Comparison of ENCODE assay signal across 35 cellular contexts in genomic region chr2:108119492-108119891, GRCh38.
DNase-seq lines count a peak whose midpoint lies in the region; ATAC-seq, FAIRE-seq and TF ChIP-seq lines count a peak whose summit lies in the region.
"Had no signal": no experiment of that assay in that cellular context is flagged by ENCODE, and none has a peak within 500 bp of the region (broad histone marks: within the 10 kb centered on the region; RNA-seq: fewer than 3 reads in every experiment).

No MANE protein-coding gene starts in this region.

- no peak overlapping the region for H4K8ac ChIP-seq in IMR-90 (ENCODE audit: low read depth in 2 of 2, low read length in 2 of 2)

- no peak overlapping the region for H3K23ac ChIP-seq in IMR-90 (ENCODE audit: low read depth, low read length)

- WGBS in HepG2 (ENCODE audit: low lambda C conversion rate): 10% methylated on average over 3 of the region's 3 CpGs
- 61% methylated on average over 3 of the region's 3 CpGs for WGBS in right lobe of liver (ENCODE audit: insufficient coverage, low coverage, low lambda C conversion rate, missing lambda C conversion rate)
- 22% methylated on average over 3 of the region's 3 CpGs for WGBS in A549 (ENCODE audit: missing lambda C conversion rate)
- no CpG with 5 or more reads among the region's 3 CpGs for WGBS in IMR-90 (ENCODE audit: extremely low coverage in 2 of 2, insufficient read length in 1 of 2), 2 experiments
- WGBS in K562 (ENCODE audit: insufficient coverage, low coverage, missing lambda C conversion rate): 0% methylated on average over 3 of the region's 3 CpGs

- dilution Hi-C loops in IMR-90 (cut with HindIII; ENCODE audit: low sequenced_read_pairs, unreplicated experiment): no loop called here

- no peaks in the 10 kb centered on the region for H3K79me1 ChIP-seq in IMR-90 (ENCODE audit: low read depth in 1 of 2, low read length in 2 of 2)

- H3K36me3 Mint-ChIP-seq in T-helper 17 cell (ENCODE audit: low read depth): no peaks in the 10 kb centered on the region
- H3K36me3 Mint-ChIP-seq: CD14-positive monocyte; CD4-positive, alpha-beta memory T cell; CD4-positive, CD25-positive, alpha-beta regulatory T cell; CD8-positive, alpha-beta memory T cell; CD8-positive, alpha-beta T cell had no signal

- no peak overlapping the region for H2BK15ac ChIP-seq in IMR-90 (ENCODE audit: low read depth, low read length)

- H4K20me1 ChIP-seq in HepG2 (ENCODE audit: insufficient read depth, low read length): no peaks in the 10 kb centered on the region
- H4K20me1 ChIP-seq in IMR-90 (ENCODE audit: insufficient read depth, low read length): no peaks in the 10 kb centered on the region
- H4K20me1 ChIP-seq in K562 (replicated peaks; ENCODE audit: control insufficient read depth, insufficient read depth, low read length): no peaks in the 10 kb centered on the region
- H4K20me1 ChIP-seq: BLaER1; BLaER1 treated with 17β-estradiol and CSF1 and Interleukin-3, amounts not matched to agents 10 nM and 100 nM had no signal

- H3K56ac ChIP-seq in IMR-90 (ENCODE audit: extremely low read depth, insufficient read depth, low read length): no peak overlapping the region

- no peak overlapping the region for H3K4me3 ChIP-seq in HepG2 (replicated peaks in 1 of 3; ENCODE audit: insufficient read depth in 1 of 3, low read depth in 2 of 3, low read length in 3 of 3)
- H3K4me3 ChIP-seq in right lobe of liver: no peak overlapping the region
- no peak overlapping the region for H3K4me3 ChIP-seq in A549
- no peak overlapping the region for H3K4me3 ChIP-seq in IMR-90 (ENCODE audit: insufficient read depth, low read depth, low read length)
- H3K4me3 ChIP-seq in K562: no peak overlapping the region
- H3K4me3 ChIP-seq: BLaER1; BLaER1 treated with 17β-estradiol and CSF1 and Interleukin-3, amounts not matched to agents 10 nM and 100 nM had no signal

- H3K9me1 ChIP-seq in IMR-90 (ENCODE audit: insufficient read depth, low read length) (no peaks in the 10 kb centered on the region), K562 (ENCODE audit: control insufficient read depth, insufficient read depth, low read length) (no peaks in the 10 kb centered on the region)

- intact Hi-C loops in HepG2 (cut with micrococcal nuclease; ENCODE audit: unreplicated experiment) (no loop called here), right lobe of liver (cut with DNase I) (no loop called here), IMR-90 (cut with micrococcal nuclease) (no loop called here), K562 (cut with micrococcal nuclease) (no loop called here)

- H3K4ac ChIP-seq in IMR-90 (ENCODE audit: low read depth, low read length): no peak overlapping the region

- no peak overlapping the region for H4K91ac ChIP-seq in IMR-90 (ENCODE audit: insufficient read depth, low read depth, low read length)

- H3K27me3 Mint-ChIP-seq in T-helper 17 cell: no peaks in the 10 kb centered on the region
- H3K27me3 Mint-ChIP-seq: CD4-positive, alpha-beta memory T cell; CD4-positive, alpha-beta T cell; CD4-positive, CD25-positive, alpha-beta regulatory T cell; CD8-positive, alpha-beta memory T cell had no signal

- H2BK20ac ChIP-seq in IMR-90 (ENCODE audit: low read depth, low read length): no peak overlapping the region

- no peak overlapping the region for H2AFZ ChIP-seq in HepG2 (ENCODE audit: low read length)
- H2AFZ ChIP-seq in IMR-90 (replicated peaks; ENCODE audit: low read length, poor library complexity): no peak overlapping the region
- no peak overlapping the region for H2AFZ ChIP-seq in K562 (ENCODE audit: low read depth, low read length)

- H3K36me3 ChIP-seq in HepG2 (replicated peaks in 1 of 2; ENCODE audit: control insufficient read depth in 1 of 2, insufficient read depth in 2 of 2, low read length in 2 of 2) (no peaks in the 10 kb centered on the region), right lobe of liver (no peaks in the 10 kb centered on the region), IMR-90 (ENCODE audit: control insufficient read depth, insufficient read depth, low read length) (no peaks in the 10 kb centered on the region), K562 (ENCODE audit: control insufficient read depth, insufficient read depth, low read length) (no peaks in the 10 kb centered on the region)
- H3K36me3 ChIP-seq: BE2C; BLaER1; BLaER1 treated with 17β-estradiol and CSF1 and Interleukin-3, amounts not matched to agents 10 nM and 100 nM had no signal

- no peaks in the 10 kb centered on the region for H3K4me1 Mint-ChIP-seq in T-helper 17 cell
- H3K4me1 Mint-ChIP-seq: B cell; CD14-positive monocyte; CD4-positive, alpha-beta memory T cell; CD4-positive, CD25-positive, alpha-beta regulatory T cell; CD8-positive, alpha-beta memory T cell had no signal

- H4K5ac ChIP-seq in IMR-90 (ENCODE audit: low read depth, low read length): no peak overlapping the region

- BruUV-seq in HepG2 (replicated peaks; lab: Mats Ljungman, UMichigan) (no TSS peak), IMR-90 (replicated peaks; lab: Mats Ljungman, UMichigan) (no TSS peak), K562 (replicated peaks; lab: Mats Ljungman, UMichigan) (no TSS peak)

- H3K18ac ChIP-seq in IMR-90 (ENCODE audit: low read depth, low read length): no peak overlapping the region

- no peak overlapping the region for H3K14ac ChIP-seq in IMR-90 (replicated peaks; ENCODE audit: low read depth, low read length)

- no peak for DNase-seq in HepG2 (ENCODE audit: low spot score)
- DNase-seq in right lobe of liver: no peak
- DNase-seq in A549 (ENCODE audit: low read depth in 1 of 2, low spot score in 1 of 2): no peak
- no peak for DNase-seq in IMR-90
- no peak for DNase-seq in K562 (ENCODE audit: extremely low read depth in 1 of 4, low spot score in 3 of 4)
- no peak for DNase-seq in NCI-H510A (lab: John Stamatoyannopoulos, UW)
- no peak for DNase-seq in T-helper 17 cell
- DNase-seq: 8988T; ACHN; AML-193; BE2C; C1 segment of cervical spinal cord; Caco-2; CD4-positive, alpha-beta memory T cell; CD4-positive, alpha-beta T cell; CD4-positive, CD25-positive, alpha-beta regulatory T cell; CD8-positive, alpha-beta memory T cell; CD8-positive, alpha-beta T cell; COR-L47; DMS 273 treated with DMSO at 0.1 percent for 48 hours; DMS153; DMS53; DMS79; DMS79 treated with DMSO at 0.1 percent for 48 hours; DND-41; EL had no signal

- H2BK5ac ChIP-seq in IMR-90 (ENCODE audit: low read depth, low read length, poor library complexity, severe bottlenecking): no peak overlapping the region

- H3K9ac ChIP-seq in HepG2 (ENCODE audit: insufficient read depth, low read depth, low read length) (no peak overlapping the region), IMR-90 (ENCODE audit: low read depth, low read length) (no peak overlapping the region), K562 (ENCODE audit: insufficient read depth in 1 of 2, low read depth in 2 of 2, low read length in 2 of 2) (no peak overlapping the region)
- H3K9ac ChIP-seq: BLaER1; BLaER1 treated with 17β-estradiol and CSF1 and Interleukin-3, amounts not matched to agents 10 nM and 100 nM had no signal

- no peak for TF ChIP-seq CTCF in HepG2 (CRISPR knock-in tag; IDR thresholded peaks at IDR 0.05)
- no peak for TF ChIP-seq CTCF in right lobe of liver (IDR thresholded peaks at IDR 0.05)
- no peak for TF ChIP-seq CTCF in A549 (IDR thresholded peaks at IDR 0.05)
- TF ChIP-seq CTCF in IMR-90 (conservative IDR thresholded peaks at IDR 0.05; ENCODE audit: low read depth, low read length): no peak
- TF ChIP-seq CTCF in K562 (IDR thresholded peaks at IDR 0.05 in 2 of 3, conservative IDR thresholded peaks at IDR 0.05 in 1 of 3; ENCODE audit: insufficient read depth in 2 of 3, low read depth in 1 of 3, low read length in 3 of 3): no peak

- H3K4me2 ChIP-seq in HepG2 (ENCODE audit: low read depth, low read length): no peak overlapping the region
- H3K4me2 ChIP-seq in A549: no peak overlapping the region
- no peak overlapping the region for H3K4me2 ChIP-seq in IMR-90 (ENCODE audit: low read depth, low read length)
- H3K4me2 ChIP-seq in K562 (ENCODE audit: insufficient read depth, low read length): no peak overlapping the region
- H3K4me2 ChIP-seq: BLaER1; BLaER1 treated with 17β-estradiol and CSF1 and Interleukin-3, amounts not matched to agents 10 nM and 100 nM had no signal

- no peak overlapping the region for H2AK5ac ChIP-seq in IMR-90 (ENCODE audit: low read depth, low read length)

- H3K79me2 ChIP-seq in HepG2 (ENCODE audit: insufficient read depth, low read length) (no peaks in the 10 kb centered on the region), K562 (ENCODE audit: control insufficient read depth, insufficient read depth, low read length) (no peaks in the 10 kb centered on the region)

- H3K4me1 ChIP-seq in HepG2 (ENCODE audit: insufficient read depth, low read length): no peaks in the 10 kb centered on the region
- no peaks in the 10 kb centered on the region for H3K4me1 ChIP-seq in right lobe of liver
- H3K4me1 ChIP-seq in A549: no peaks in the 10 kb centered on the region
- H3K4me1 ChIP-seq in IMR-90 (ENCODE audit: control insufficient read depth, insufficient read depth, low read length): no peaks in the 10 kb centered on the region
- no peaks in the 10 kb centered on the region for H3K4me1 ChIP-seq in K562 (replicated peaks in 1 of 2; ENCODE audit: control insufficient read depth in 2 of 2, insufficient read depth in 2 of 2, low read length in 2 of 2)
- H3K4me1 ChIP-seq: BE2C, BLaER1, Caco-2 had no signal

- no peaks in the 10 kb centered on the region for H3K9me3 ChIP-seq in HepG2 (ENCODE audit: low read length)
- no peaks in the 10 kb centered on the region for H3K9me3 ChIP-seq in right lobe of liver
- no peaks in the 10 kb centered on the region for H3K9me3 ChIP-seq in A549
- H3K9me3 ChIP-seq in IMR-90 (ENCODE audit: control insufficient read depth, insufficient read depth, low read length): no peaks in the 10 kb centered on the region
- no peaks in the 10 kb centered on the region for H3K9me3 ChIP-seq in K562 (replicated peaks; ENCODE audit: control insufficient read depth, insufficient read depth, low read depth, low read length)
- H3K9me3 ChIP-seq in T-helper 17 cell (ENCODE audit: control insufficient read depth, low read length, poor library complexity, severe bottlenecking): no peaks in the 10 kb centered on the region
- H3K9me3 ChIP-seq: BE2C; BLaER1; BLaER1 treated with 17β-estradiol and CSF1 and Interleukin-3, amounts not matched to agents 10 nM and 100 nM; Caco-2 had no signal

- no peak overlapping the region for H3K27ac ChIP-seq in HepG2 (ENCODE audit: extremely low read length, insufficient read depth, low read length)
- H3K27ac ChIP-seq in right lobe of liver: no peak overlapping the region
- H3K27ac ChIP-seq in A549: no peak overlapping the region
- H3K27ac ChIP-seq in IMR-90 (ENCODE audit: insufficient read depth, low read length): no peak overlapping the region
- H3K27ac ChIP-seq in K562 (ENCODE audit: extremely low read depth, low read depth, low read length): no peak overlapping the region
- H3K27ac ChIP-seq: 22Rv1; BLaER1; BLaER1 treated with 17β-estradiol and CSF1 and Interleukin-3, amounts not matched to agents 10 nM and 100 nM; C4-2B had no signal

- in situ Hi-C loops in HepG2 (cut with HindIII; ENCODE audit: extremely low pct_ligation_motif_present, low pct_unique_long_range_greater_than_20kb): no loop called here
- in situ Hi-C loops in IMR-90 (cut with MboI; ENCODE audit: low sequenced_read_pairs): no loop called here
- in situ Hi-C loops in K562 (cut with MboI): no loop called here

- ATAC-seq in HepG2: no peak
- ATAC-seq in right lobe of liver: no peak
- ATAC-seq in A549: no peak
- no peak for ATAC-seq in IMR-90 (ENCODE audit: low read depth)
- no peak for ATAC-seq in K562
- ATAC-seq in GM18505 (IDR thresholded peaks at IDR 0.05; ENCODE audit: unreplicated experiment): no peak
- no peak for ATAC-seq in T-helper 17 cell
- ATAC-seq: CD8-positive, alpha-beta T cell had no signal

- H3K27ac Mint-ChIP-seq in T-helper 17 cell: no peak overlapping the region
- H3K27ac Mint-ChIP-seq: B cell; CD14-positive monocyte; CD4-positive, alpha-beta memory T cell; CD4-positive, alpha-beta T cell; CD8-positive, alpha-beta memory T cell; CD8-positive, alpha-beta T cell had no signal

- no peak overlapping the region for H2AK9ac ChIP-seq in IMR-90 (replicated peaks; ENCODE audit: low read depth, low read length, poor library complexity)

- no peak overlapping the region for H3K4me3 Mint-ChIP-seq in T-helper 17 cell
- H3K4me3 Mint-ChIP-seq: B cell; CD4-positive, alpha-beta memory T cell; CD4-positive, alpha-beta T cell; CD4-positive, CD25-positive, alpha-beta regulatory T cell; CD8-positive, alpha-beta memory T cell; CD8-positive, alpha-beta T cell had no signal

- FAIRE-seq in HepG2 (lab: Jason Lieb, UNC) (no peak), A549 (lab: Jason Lieb, UNC) (no peak), K562 (lab: Jason Lieb, UNC) (no peak)
- FAIRE-seq: A204.1, D721Med had no signal

- TF ChIP-seq EP300 in HepG2 (IDR thresholded peaks at IDR 0.05; ENCODE audit: low read depth in 2 of 2, low read length in 2 of 2) (no peak), HepG2 (CRISPR knock-in tag; IDR thresholded peaks at IDR 0.05; ENCODE audit: borderline replicate concordance) (no peak), A549 (IDR thresholded peaks at IDR 0.05) (no peak), K562 (IDR thresholded peaks at IDR 0.05; ENCODE audit: low read length) (no peak)

- TF ChIP-seq RAD21 in HepG2 (CRISPR knock-in tag; IDR thresholded peaks at IDR 0.05) (no peak), A549 (conservative IDR thresholded peaks at IDR 0.05 in 1 of 2, IDR thresholded peaks at IDR 0.05 in 1 of 2) (no peak), IMR-90 (IDR thresholded peaks at IDR 0.05; ENCODE audit: low read length) (no peak), K562 (CRISPR knock-in tag; conservative IDR thresholded peaks at IDR 0.05 in 1 of 2, IDR thresholded peaks at IDR 0.05 in 1 of 2) (no peak)

- POLR2A ChIA-PET in HepG2 (lab: Yijun Ruan, JAX): no interaction called here
- POLR2A ChIA-PET in A549 (lab: Yijun Ruan, JAX): no interaction called here
- POLR2A ChIA-PET in IMR-90 (lab: Charles Lee; ENCODE audit: unreplicated experiment): no interaction called here
- POLR2A ChIA-PET in K562 (lab: Yijun Ruan, JAX): interaction anchor here (0.9 kb wide), 1 partner anchor 14 kb away, joined by 4 read pairs; no protein-coding TSS in a partner anchor

- H3K27me3 ChIP-seq in HepG2 (ENCODE audit: control insufficient read depth in 1 of 2, insufficient read depth in 2 of 2, low read length in 2 of 2) (no peaks in the 10 kb centered on the region), right lobe of liver (no peaks in the 10 kb centered on the region), IMR-90 (ENCODE audit: control insufficient read depth, insufficient read depth, low read length) (no peaks in the 10 kb centered on the region), K562 (ENCODE audit: control insufficient read depth in 2 of 2, insufficient read depth in 2 of 2, low read length in 2 of 2) (no peaks in the 10 kb centered on the region)
- H3K27me3 ChIP-seq: BE2C; BLaER1; BLaER1 treated with 17β-estradiol and CSF1 and Interleukin-3, amounts not matched to agents 10 nM and 100 nM had no signal

- H2BK120ac ChIP-seq in IMR-90 (ENCODE audit: low read depth, low read length): no peak overlapping the region

- TF ChIP-seq POLR2A in HepG2 (IDR thresholded peaks at IDR 0.05; ENCODE audit: insufficient read depth in 1 of 2, low read depth in 2 of 2, low read length in 2 of 2) (no peak), right lobe of liver (IDR thresholded peaks at IDR 0.05) (no peak), A549 (IDR thresholded peaks at IDR 0.05; ENCODE audit: low read length) (no peak), IMR-90 (IDR thresholded peaks at IDR 0.05; ENCODE audit: low read depth, low read length) (no peak), K562 (conservative IDR thresholded peaks at IDR 0.05) (no peak), GM18505 (IDR thresholded peaks at IDR 0.05; ENCODE audit: borderline replicate concordance, extremely low read depth, insufficient read depth, insufficient read length) (no peak)

- CTCF ChIA-PET in HepG2 (lab: Yijun Ruan, JAX; ENCODE audit: low intra/inter-chr PET ratio, low total read pairs): no interaction called here
- CTCF ChIA-PET in A549 (lab: Yijun Ruan, JAX): interaction anchor here (1.2 kb wide), 1 partner anchor 9 kb away, joined by 3 read pairs; no protein-coding TSS in a partner anchor
- CTCF ChIA-PET in IMR-90 (lab: Yijun Ruan, JAX): no interaction called here
- CTCF ChIA-PET in K562 (lab: Yijun Ruan, JAX; ENCODE audit: low intra/inter-chr PET ratio): no interaction called here

Comparison
In these comparisons a context has a peak if more than half of its experiments do, and no peak if none do; other contexts are left out.
1. Of the 241 proteins assayed by ChIP-seq in both HepG2 and K562: peak only in HepG2: none; only in K562: none; in both: MAFF and MAFK; in neither: 239.